26 cellular contexts compared by ENCODE assay signal in genomic region chr20:48984575-48985219, GRCh38.
A peak's percentile ranks its signal among the peaks of the same experiment; 100 is the strongest.
DNase-seq lines count a peak whose midpoint lies in the region; ATAC-seq and TF ChIP-seq lines count a peak whose summit lies in the region.
"Had no signal": no experiment of that assay in that cellular context is flagged by ENCODE, and none has a peak within 500 bp of the region (broad histone marks: within the 10 kb centered on the region; RNA-seq: fewer than 3 reads in every experiment).

No MANE protein-coding gene starts in this region.

- POLR2A ChIA-PET in A673 (lab: Charles Lee; ENCODE audit: low non-redundant PET) = interaction anchor here (0.6 kb wide), 1 partner anchor 1326 kb away, joined by 4 read pairs; no protein-coding TSS in a partner anchor

- no peaks in the 10 kb centered on the region for H3K27me3 ChIP-seq in A673 (replicated peaks; ENCODE audit: insufficient read depth, low read depth, low read length, poor library complexity)
- H3K27me3 ChIP-seq: left lung, SJSA1, tibial nerve had no signal

- no peak for TF ChIP-seq CTCF in HFFc6 (IDR thresholded peaks at IDR 0.05)
- no peak for TF ChIP-seq CTCF in astrocyte of the cerebellum (IDR thresholded peaks at IDR 0.05; ENCODE audit: low read depth, low read length, missing control alignments)
- no peak for TF ChIP-seq CTCF in A673 (conservative IDR thresholded peaks at IDR 0.05; ENCODE audit: low read depth, low read length)

- H3K27ac ChIP-seq in A673 (ENCODE audit: low read depth, low read length, poor library complexity, severe bottlenecking) = no peak overlapping the region
- H3K27ac ChIP-seq: left lung, SJSA1, tibial nerve had no signal

- no peak overlapping the region for H3K4me3 ChIP-seq in astrocyte of the cerebellum (ENCODE audit: low read depth, low read length)
- H3K4me3 ChIP-seq in A673 (ENCODE audit: low read depth, low read length, poor library complexity, severe bottlenecking) = no peak overlapping the region
- H3K4me3 ChIP-seq: left lung, SJSA1, tibial nerve had no signal

- no peak overlapping the region for H3K4me3 Mint-ChIP-seq in HFFc6
- H3K4me3 Mint-ChIP-seq: brain; CD14-positive monocyte; naive B cell; T-helper 1 cell treated with Interleukin-12 subunit alpha and Interleukin-12 subunit beta and Interleukin-4 antibody, amounts not matched to agents 30 μg/mL and 1 μg/mL, for 36 hours had no signal

- H3K27me3 Mint-ChIP-seq in HFFc6 (ENCODE audit: insufficient read depth) = no peaks in the 10 kb centered on the region
- H3K27me3 Mint-ChIP-seq: brain, naive B cell had no signal

- H3K36me3 Mint-ChIP-seq in HFFc6 (ENCODE audit: low read depth) = peaks cover 59% of the 10 kb centered on the region

- intact Hi-C loops in A673 (cut with micrococcal nuclease; ENCODE audit: unreplicated experiment) = no loop called here

- DNase-seq in HFFc6 (no peak), astrocyte of the cerebellum (ENCODE audit: low read depth) (peak; percentile 57), iPS-NIHi11 (ENCODE audit: low spot score) (peak; percentile 41), pons (ENCODE audit: low spot score) (peak; percentile 68), A673 (ENCODE audit: low spot score) (no peak), AG08395 (ENCODE audit: low spot score) (no peak)
- no peak for DNase-seq in stimulated activated CD4-positive, alpha-beta T cell treated with anti-CD3 and anti-CD28 coated beads, Interleukin-4, amount 100 ng/mL, for 1 hour
- DNase-seq: activated CD4-positive, alpha-beta T cell treated with anti-CD3 and anti-CD28 coated beads, Interleukin-2, amount 50 U/mL, for 4 hours; activated T-cell treated with anti-CD3 and anti-CD28 coated beads, Interleukin-2, amount 50 U/mL, for 48 hours; cerebellar nuclear complex; DND-41; islet precursor cell; KBM-7; left lung; naive B cell; NCI-H1092; NCI-H1694 treated with DMSO at 0.1 percent for 48 hours; NCI-H2171; RPMI8226; stimulated activated CD4-positive, alpha-beta T cell treated with anti-CD3 and anti-CD28 coated beads, Interleukin-4, amount 100 ng/mL, for 24 hours had no signal

- in situ Hi-C loops in astrocyte of the cerebellum (cut with HindIII; ENCODE audit: low sequenced_read_pairs) = no loop called here

- CTCF ChIA-PET in A673 (lab: Charles Lee) = no interaction called here

- no peaks in the 10 kb centered on the region for H3K9me3 ChIP-seq in A673 (ENCODE audit: low read depth, low read length, poor library complexity, severe bottlenecking)
- H3K9me3 ChIP-seq: left lung, SJSA1 had no signal

- no peaks in the 10 kb centered on the region for H3K9me3 Mint-ChIP-seq in HFFc6
- H3K9me3 Mint-ChIP-seq: naive B cell; T-helper 1 cell treated with Interleukin-12 subunit alpha and Interleukin-12 subunit beta and Interleukin-4 antibody, amounts not matched to agents 30 μg/mL and 1 μg/mL, for 36 hours had no signal

- BruUV-seq in A673 (replicated peaks; lab: Mats Ljungman, UMichigan) = no TSS peak

- H3K36me3 ChIP-seq in A673 (ENCODE audit: insufficient read depth, low read length, poor library complexity, severe bottlenecking) = peaks cover 23% of the 10 kb centered on the region

- no peak for ATAC-seq in HG02798 (IDR thresholded peaks at IDR 0.05; ENCODE audit: poor library complexity, unreplicated experiment)
- ATAC-seq: left lung had no signal

- peak overlapping the region; percentile 66 for H3K27ac Mint-ChIP-seq in HFFc6
- H3K27ac Mint-ChIP-seq: T-helper 1 cell treated with Interleukin-12 subunit alpha and Interleukin-12 subunit beta and Interleukin-4 antibody, amounts not matched to agents 30 μg/mL and 1 μg/mL, for 36 hours had no signal

- H3K4me1 Mint-ChIP-seq in HFFc6 (ENCODE audit: low read depth) = peaks cover 18% of the 10 kb centered on the region
- H3K4me1 Mint-ChIP-seq: brain, CD14-positive monocyte had no signal

- H3K4me1 ChIP-seq in A673 (ENCODE audit: insufficient read depth, low read length, poor library complexity, severe bottlenecking) = no peaks in the 10 kb centered on the region
- H3K4me1 ChIP-seq: left lung, tibial nerve had no signal

Comparison
In these comparisons a context has a peak if more than half of its experiments do, and no peak if none do; other contexts are left out.
1. DNase-seq: peak in astrocyte of the cerebellum (single experiment), iPS-NIHi11 (single experiment) and pons (single experiment); none in HFFc6 (single experiment), A673 (single experiment), stimulated activated CD4-positive, alpha-beta T cell treated with anti-CD3 and anti-CD28 coated beads, Interleukin-4, amount 100 ng/mL, for 1 hour (single experiment) and AG08395 (single experiment).